ENCODE assay signal across 9 cellular contexts in the genomic region with DNA sequence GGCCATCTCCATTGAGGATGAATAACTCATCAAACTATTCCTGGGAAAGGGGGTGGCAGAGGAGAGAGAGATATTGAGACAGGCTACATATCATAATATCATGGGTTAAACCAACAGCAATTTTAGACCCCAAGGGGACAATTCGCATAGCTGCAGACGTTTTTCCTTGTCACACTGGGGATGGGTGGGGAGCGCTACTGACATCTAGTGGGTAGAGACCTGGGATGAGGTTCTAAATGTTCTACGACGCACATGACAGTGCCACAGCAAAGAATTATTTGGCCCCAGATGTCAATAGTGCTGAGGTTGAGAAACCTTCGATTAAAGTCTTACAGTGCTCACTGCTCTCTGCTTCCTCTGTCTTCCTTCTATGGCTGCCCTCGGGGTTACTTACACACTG.
DNase-seq lines count a peak whose midpoint lies in the region; ATAC-seq and TF ChIP-seq lines count a peak whose summit lies in the region.
"Had no signal": no experiment of that assay in that cellular context is flagged by ENCODE, and none has a peak within 500 bp of the region (broad histone marks: within the 10 kb centered on the region; RNA-seq: fewer than 3 reads in every experiment).

No MANE protein-coding gene starts in this region.

- CTCF ChIA-PET in HCT116 (lab: Charles Lee) = no interaction called here

- no peaks in the 10 kb centered on the region for H3K9me2 ChIP-seq in HCT116 (ENCODE audit: insufficient read depth)

- H3K9ac ChIP-seq in HCT116 (ENCODE audit: low read length) = no peak overlapping the region
- H3K9ac ChIP-seq: KMS-11 had no signal

- H3K36me3 Mint-ChIP-seq in immature natural killer cell = no peaks in the 10 kb centered on the region

- no peaks in the 10 kb centered on the region for H3K9me3 ChIP-seq in HCT116 (ENCODE audit: control insufficient read depth in 1 of 2, insufficient read depth in 1 of 2, low read depth in 1 of 2, low read length in 2 of 2)

- no TSS peak for BruUV-seq in HCT116 (replicated peaks; lab: Mats Ljungman, UMichigan)

- no peak overlapping the region for H2AFZ ChIP-seq in HCT116 (ENCODE audit: low read depth, low read length, poor library complexity, severe bottlenecking)

- no peak overlapping the region for H3K27ac ChIP-seq in HCT116 (ENCODE audit: low read depth, low read length)
- H3K27ac ChIP-seq: KMS-11 had no signal

- in situ Hi-C loops in SK-MEL-5 (cut with HindIII; ENCODE audit: low pct_unique_long_range_greater_than_20kb, low sequenced_read_pairs) = no loop called here

- no peaks in the 10 kb centered on the region for H3K4me1 Mint-ChIP-seq in immature natural killer cell

- no peak overlapping the region for H3K27ac Mint-ChIP-seq in immature natural killer cell

- TF ChIP-seq POLR2A in HCT116 (IDR thresholded peaks at IDR 0.05; ENCODE audit: borderline replicate concordance, extremely low read depth, insufficient read depth, insufficient read length) = no peak

- RAD21 ChIA-PET in HCT116 (lab: Charles Lee; ENCODE audit: low non-redundant PET in 1 of 2, low total read pairs in 2 of 2, uncharacterized antibody in 2 of 2, unreplicated experiment in 2 of 2) = no interaction called here

- intact Hi-C loops in HCT116 (cut with micrococcal nuclease) = loop anchor here (5.0 to 10.0 kb wide), 2 partner anchors 431 to 938 kb away; no protein-coding TSS in a partner anchor

- H3K27me3 ChIP-seq in HCT116 (ENCODE audit: insufficient read depth, low read length) = no peaks in the 10 kb centered on the region; the same call in 1 of the 2 replicates

- H3K79me2 ChIP-seq in HCT116 (ENCODE audit: insufficient read depth, low read length) = no peaks in the 10 kb centered on the region

- no peaks in the 10 kb centered on the region for H4K20me1 ChIP-seq in HCT116 (ENCODE audit: insufficient read depth)

- peaks cover 0 to 2% (median 0%) of the 10 kb centered on the region in 6 donors for H3K9me3 Mint-ChIP-seq in immature natural killer cell

- H3K4me3 ChIP-seq in HCT116 (replicated peaks in 1 of 2; ENCODE audit: low read depth in 1 of 2, low read length in 2 of 2) = no peak overlapping the region

- ATAC-seq in HCT116 (no peak), HG03520 (IDR thresholded peaks at IDR 0.05; ENCODE audit: unreplicated experiment) (no peak), HG03442 (IDR thresholded peaks at IDR 0.05; ENCODE audit: unreplicated experiment) (no peak)
- ATAC-seq in stimulated activated naive CD8-positive, alpha-beta T cell treated with anti-CD3 and anti-CD28 coated beads, Interleukin-15, Interleukin-2, amounts not matched to agents 100 U/mL and 50 U/mL, for 24 hours = no peak

- TF ChIP-seq CTCF in HCT116 (IDR thresholded peaks at IDR 0.05 in 2 of 3, conservative IDR thresholded peaks at IDR 0.05 in 1 of 3; ENCODE audit: borderline replicate concordance in 1 of 3, insufficient read depth in 1 of 3, low read depth in 2 of 3, low read length in 2 of 3) = peak in 2 of 3 experiments; percentile 20 to 40; a peak in 3 of 6 replicates

- H3K4me2 ChIP-seq in HCT116 (ENCODE audit: low read length) = no peak overlapping the region
- H3K4me2 ChIP-seq: KMS-11 had no signal

- no peaks in the 10 kb centered on the region for H3K4me1 ChIP-seq in HCT116 (ENCODE audit: control insufficient read depth in 1 of 2, insufficient read depth in 2 of 2, low read length in 2 of 2)

- peak; percentile 31; the same call in 1 of the 2 replicates for TF ChIP-seq RAD21 in HCT116 (IDR thresholded peaks at IDR 0.05; ENCODE audit: low read depth)

- H3K27me3 Mint-ChIP-seq in immature natural killer cell (ENCODE audit: low read depth in 3 of 3) = peaks cover 0 to 4% (median 2%) of the 10 kb centered on the region in 3 donors

- no peak overlapping the region for H3K4me3 Mint-ChIP-seq in immature natural killer cell

- POLR2A ChIA-PET in HCT116 (lab: Charles Lee) = no interaction called here

- peak; percentile 50 for DNase-seq in DMS53 (lab: John Stamatoyannopoulos, UW)
- no peak for DNase-seq in HCT116 (ENCODE audit: low read depth, low spot score)
- DNase-seq in SK-MEL-5 (ENCODE audit: low read depth, low spot score) = peak; percentile 7
- DNase-seq in kidney tubule cell (ENCODE audit: low spot score) = peak; percentile 6
- no peak for DNase-seq in immature natural killer cell
- DNase-seq in stimulated activated naive CD8-positive, alpha-beta T cell treated with anti-CD3 and anti-CD28 coated beads, Interleukin-15, Interleukin-2, amounts not matched to agents 100 U/mL and 50 U/mL, for 24 hours = no peak

- no peaks in the 10 kb centered on the region for H3K36me3 ChIP-seq in HCT116 (ENCODE audit: control insufficient read depth in 1 of 2, insufficient read depth in 2 of 2, low read length in 2 of 2)

TF ChIP-seq in HCT116, 20 proteins besides CTCF, POLR2A, EP300 and RAD21:
- no peak for TF ChIP-seq SP1 (IDR thresholded peaks at IDR 0.05; ENCODE audit: low read depth)
- TF ChIP-seq ELF1 (IDR thresholded peaks at IDR 0.05; ENCODE audit: borderline replicate concordance, low read depth) = no peak
- no peak for TF ChIP-seq POLR2AphosphoS5 (IDR thresholded peaks at IDR 0.05; ENCODE audit: low read depth, low read length)
- no peak for TF ChIP-seq ZBTB33 (IDR thresholded peaks at IDR 0.05; ENCODE audit: extremely low read depth, insufficient replicate concordance, low read length)
- no peak for TF ChIP-seq JUND (IDR thresholded peaks at IDR 0.05)
- no peak for TF ChIP-seq FOSL1 (IDR thresholded peaks at IDR 0.05; ENCODE audit: low read depth)
- TF ChIP-seq CEBPB (IDR thresholded peaks at IDR 0.05; ENCODE audit: low read depth) = no peak
- TF ChIP-seq ZFX (IDR thresholded peaks at IDR 0.05) = no peak
- TF ChIP-seq TCF7L2 (IDR thresholded peaks at IDR 0.05; ENCODE audit: borderline replicate concordance, extremely low read depth, insufficient read depth, insufficient read length) = no peak
- TF ChIP-seq SRF (IDR thresholded peaks at IDR 0.05; ENCODE audit: low read depth) = no peak
- TF ChIP-seq REST (IDR thresholded peaks at IDR 0.05; ENCODE audit: low read depth) = no peak
- TF ChIP-seq, protein P1, sequence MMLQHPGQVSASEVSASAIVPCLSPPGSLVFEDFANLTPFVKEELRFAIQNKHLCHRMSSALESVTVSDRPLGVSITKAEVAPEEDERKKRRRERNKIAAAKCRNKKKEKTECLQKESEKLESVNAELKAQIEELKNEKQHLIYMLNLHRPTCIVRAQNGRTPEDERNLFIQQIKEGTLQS (IDR thresholded peaks at IDR 0.05) = no peak
- TF ChIP-seq EZH2 (IDR thresholded peaks at IDR 0.05) = no peak
- no peak for TF ChIP-seq EZH2phosphoT487 (IDR thresholded peaks at IDR 0.05; ENCODE audit: borderline replicate concordance)
- no peak for TF ChIP-seq EGR1 (IDR thresholded peaks at IDR 0.05; ENCODE audit: low read depth)
- TF ChIP-seq YY1 (IDR thresholded peaks at IDR 0.05; ENCODE audit: extremely low read depth, insufficient replicate concordance, low read depth, low read length) = no peak
- no peak for TF ChIP-seq SIN3A (IDR thresholded peaks at IDR 0.05; ENCODE audit: low read depth)

Comparison
In these comparisons a context has a peak if more than half of its experiments do, and no peak if none do; other contexts are left out.
1. DNase-seq: peak in DMS53 (single experiment), SK-MEL-5 (single experiment) and kidney tubule cell (single experiment); none in HCT116 (single experiment), immature natural killer cell (0 of 3) and stimulated activated naive CD8-positive, alpha-beta T cell treated with anti-CD3 and anti-CD28 coated beads, Interleukin-15, Interleukin-2, amounts not matched to agents 100 U/mL and 50 U/mL, for 24 hours (single experiment).